In the genomic region with DNA sequence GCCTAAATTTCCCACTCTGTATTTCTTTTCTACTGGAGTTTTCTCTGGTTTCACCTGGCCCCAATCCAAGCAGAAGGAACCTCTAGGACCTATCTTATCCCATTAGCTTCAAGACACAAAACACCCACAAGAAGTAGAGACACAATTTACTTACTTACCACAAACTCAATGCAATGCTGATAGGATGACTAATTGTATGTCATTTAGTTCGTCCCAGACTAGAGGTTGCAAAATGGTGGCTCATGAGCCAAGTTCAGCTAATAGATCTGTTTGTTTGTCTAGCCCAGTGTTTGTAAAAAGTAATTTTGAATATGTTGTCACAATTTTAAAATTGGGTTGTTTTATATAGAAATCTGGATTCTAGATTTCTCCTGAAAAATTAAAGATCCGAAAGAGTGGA, we compare ENCODE assay signal across 26 cellular contexts. TPM values are rescaled to one million over a fixed set of nuclear protein-coding genes. Genes with fewer than 3 reads are reported as not detected.
"Had no signal": no experiment of that assay in that cellular context is flagged by ENCODE, and none has a peak within 500 bp of the region (broad histone marks: within the 10 kb centered on the region; RNA-seq: fewer than 3 reads in every experiment).

No MANE protein-coding gene starts in this region.

- H3K9me3 Mint-ChIP-seq: activated naive CD8-positive, alpha-beta T cell treated with anti-CD3 and anti-CD28 coated beads, Interleukin-2, amount 10 ng/mL, durations not matched to agents 7 days and 5 days had no signal

- H3K27ac ChIP-seq: esophagus squamous epithelium, gastrocnemius medialis, neutrophil, pancreas, stomach had no signal

- FAIRE-seq: pancreas had no signal

- H3K4me3 Mint-ChIP-seq: activated B cell treated with CpG ODN at 0.5 μM for 24 hours; activated CD4-positive, alpha-beta memory T cell treated with anti-CD3 and anti-CD28 coated beads for 36 hours; activated naive CD8-positive, alpha-beta T cell treated with anti-CD3 and anti-CD28 coated beads, Interleukin-2, amount 10 ng/mL, durations not matched to agents 7 days and 5 days; brain; naive thymus-derived CD8-positive, alpha-beta T cell; stimulated activated effector memory CD8-positive, alpha-beta T cell treated with anti-CD3 and anti-CD28 coated beads, Interleukin-12 subunit alpha, Interleukin-12 subunit beta, amount 100 ng/mL, for 72 hours; type B pancreatic cell had no signal

- H3K27ac Mint-ChIP-seq: activated B cell treated with CpG ODN at 0.5 μM for 24 hours; activated CD4-positive, alpha-beta memory T cell treated with anti-CD3 and anti-CD28 coated beads for 36 hours; activated naive CD8-positive, alpha-beta T cell treated with anti-CD3 and anti-CD28 coated beads, Interleukin-2, amount 10 ng/mL, durations not matched to agents 7 days and 5 days; activated T-helper 2 cell treated with anti-CD3 and anti-CD28 coated beads, Interferon-gamma antibody, Interleukin-2, Interleukin-4, amounts not matched to agents 10 μg/mL and 5 μg/mL and 100 μg/mL, durations not matched to agents 14 hours and 24 hours and 36 hours; brain; naive thymus-derived CD8-positive, alpha-beta T cell; stimulated activated effector memory CD8-positive, alpha-beta T cell treated with anti-CD3 and anti-CD28 coated beads, Interleukin-12 subunit alpha, Interleukin-12 subunit beta, amount 100 ng/mL, for 72 hours; type B pancreatic cell had no signal

- DNase-seq: activated B cell treated with CpG ODN at 0.5 μM for 24 hours; activated CD4-positive, alpha-beta memory T cell treated with anti-CD3 and anti-CD28 coated beads for 36 hours; activated CD4-positive, alpha-beta T cell treated with anti-CD3 and anti-CD28 coated beads for 4 hours; activated naive CD4-positive, alpha-beta T cell treated with Interleukin-2 at 50 U/mL for 16 hours; activated naive CD8-positive, alpha-beta T cell treated with anti-CD3 and anti-CD28 coated beads, Interleukin-2, amount 10 ng/mL, durations not matched to agents 7 days and 5 days; activated T-cell treated with anti-CD3 and anti-CD28 coated beads, Interleukin-2, amount 50 U/mL, for 1 hour; anterior cingulate cortex; cerebellar nuclear complex; cortex of kidney; effector CD4-positive, alpha-beta T cell; esophagus squamous epithelium; gastrocnemius medialis; head of caudate nucleus; left ventricle myocardium superior; mesendoderm; naive thymus-derived CD8-positive, alpha-beta T cell; pancreas; stimulated activated CD4-positive, alpha-beta T cell treated with anti-CD3 and anti-CD28 coated beads, Interleukin-4, amount 100 ng/mL, for 24 hours; stomach had no signal

- H3K4me1 Mint-ChIP-seq: activated B cell treated with CpG ODN at 0.5 μM for 24 hours; activated naive CD8-positive, alpha-beta T cell treated with anti-CD3 and anti-CD28 coated beads, Interleukin-2, amount 10 ng/mL, durations not matched to agents 7 days and 5 days; naive thymus-derived CD8-positive, alpha-beta T cell; stimulated activated effector memory CD8-positive, alpha-beta T cell treated with anti-CD3 and anti-CD28 coated beads, Interleukin-12 subunit alpha, Interleukin-12 subunit beta, amount 100 ng/mL, for 72 hours had no signal

- H3K27me3 Mint-ChIP-seq: activated B cell treated with CpG ODN at 0.5 μM for 24 hours; activated CD4-positive, alpha-beta memory T cell treated with anti-CD3 and anti-CD28 coated beads for 36 hours; activated naive CD8-positive, alpha-beta T cell treated with anti-CD3 and anti-CD28 coated beads, Interleukin-2, amount 10 ng/mL, durations not matched to agents 7 days and 5 days; naive thymus-derived CD8-positive, alpha-beta T cell; type B pancreatic cell had no signal

- H3K36me3 ChIP-seq: esophagus squamous epithelium, gastrocnemius medialis, neutrophil, pancreas, stomach had no signal

- ATAC-seq: gastrocnemius medialis; left ventricle myocardium superior; naive thymus-derived CD8-positive, alpha-beta T cell; pancreas; sciatic nerve; stimulated activated effector memory CD8-positive, alpha-beta T cell treated with anti-CD3 and anti-CD28 coated beads, Interleukin-12 subunit alpha, Interleukin-12 subunit beta, amount 100 ng/mL, for 72 hours had no signal

- H3K27me3 ChIP-seq: esophagus squamous epithelium, gastrocnemius medialis, neutrophil, pancreas, stomach had no signal

- H3K9me3 ChIP-seq: esophagus squamous epithelium, gastrocnemius medialis, neutrophil, pancreas had no signal

- H3K4me3 ChIP-seq: esophagus squamous epithelium, gastrocnemius medialis, pancreas, stomach had no signal

- H3K36me3 Mint-ChIP-seq: activated naive CD8-positive, alpha-beta T cell treated with anti-CD3 and anti-CD28 coated beads, Interleukin-2, amount 10 ng/mL, durations not matched to agents 7 days and 5 days; brain; stimulated activated effector memory CD8-positive, alpha-beta T cell treated with anti-CD3 and anti-CD28 coated beads, Interleukin-12 subunit alpha, Interleukin-12 subunit beta, amount 100 ng/mL, for 72 hours had no signal

- H3K4me1 ChIP-seq: pancreas, stomach had no signal

RNA-seq across cellular contexts. Expression of gene ZSWIM2, which starts 34.7 kb away (rescaled TPM):
- total RNA-seq: activated B cell treated with CpG ODN at 0.5 μM for 24 hours; activated CD4-positive, alpha-beta memory T cell treated with anti-CD3 and anti-CD28 coated beads for 36 hours; activated naive CD8-positive, alpha-beta T cell treated with anti-CD3 and anti-CD28 coated beads, Interleukin-2, amount 10 ng/mL, durations not matched to agents 7 days and 5 days; activated T-helper 2 cell treated with anti-CD3 and anti-CD28 coated beads, Interferon-gamma antibody, Interleukin-2, Interleukin-4, amounts not matched to agents 10 μg/mL and 5 μg/mL and 100 μg/mL, durations not matched to agents 14 hours and 24 hours and 36 hours; esophagus squamous epithelium; gastrocnemius medialis; kidney epithelial cell; left ventricle myocardium superior; naive thymus-derived CD8-positive, alpha-beta T cell; pancreas; sciatic nerve; stomach had no signal
- polyA plus RNA-seq: naive thymus-derived CD8-positive, alpha-beta T cell; stomach had no signal
